8 cellular contexts compared by ENCODE assay signal in the genomic region with DNA sequence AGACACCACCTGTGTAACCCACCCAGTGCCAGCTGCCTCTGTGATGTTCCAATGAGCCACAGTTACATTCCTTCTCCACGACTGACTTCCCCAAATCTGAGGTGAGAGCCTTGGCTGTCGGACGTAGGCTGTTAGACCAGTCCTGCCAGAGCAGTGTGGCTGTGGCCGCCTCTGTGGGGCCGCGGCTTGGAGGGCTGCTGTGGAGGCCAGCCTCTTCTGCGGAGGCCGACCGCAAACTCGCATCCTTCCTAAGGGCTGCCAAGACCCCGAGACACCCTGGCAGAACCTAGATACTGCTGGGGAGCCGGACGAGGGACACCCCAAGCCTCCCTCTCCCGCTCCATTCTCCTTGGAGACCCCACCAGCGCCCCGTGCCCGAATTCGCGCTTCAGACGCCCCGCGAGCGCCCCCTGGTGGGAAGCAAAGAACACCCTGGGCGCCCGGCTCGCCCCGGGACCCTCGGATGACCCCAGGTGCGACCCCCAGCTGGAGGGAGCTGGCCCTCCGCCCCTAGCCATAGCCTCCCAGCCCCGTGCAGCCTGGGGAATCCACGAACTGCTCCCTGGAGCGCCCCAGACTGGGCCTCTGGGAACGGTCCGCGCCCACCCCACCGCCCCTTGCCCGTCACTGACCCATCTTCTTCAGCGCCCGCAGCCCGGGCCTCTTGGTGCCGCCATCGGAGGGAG. TPM values are rescaled to one million over a fixed set of nuclear protein-coding genes. Genes with fewer than 3 reads are reported as not detected.
A peak's percentile ranks its signal among the peaks of the same experiment; 100 is the strongest.
DNase-seq lines count a peak whose midpoint lies in the region; ATAC-seq and TF ChIP-seq lines count a peak whose summit lies in the region.

No MANE protein-coding gene starts in this region.

- H2BK15ac ChIP-seq in mesendoderm (replicated peaks; ENCODE audit: low read depth) = no peak overlapping the region

- TF ChIP-seq CTCF in BE2C (IDR thresholded peaks at IDR 0.05; ENCODE audit: low read depth, low read length) = peak; percentile 81
- peak; percentile 86 for TF ChIP-seq CTCF in HFF-Myc (IDR thresholded peaks at IDR 0.05; ENCODE audit: low read depth, low read length, missing control alignments)
- TF ChIP-seq CTCF in WI38 (IDR thresholded peaks at IDR 0.05; ENCODE audit: low read depth, low read length) = peak; percentile 82

- no peak overlapping the region for H4K5ac ChIP-seq in mesendoderm (ENCODE audit: low read length)

- H3K23ac ChIP-seq in mesendoderm (ENCODE audit: low read length) = no peak overlapping the region

- H3K4me1 ChIP-seq in BE2C (no peaks in the 10 kb centered on the region), duodenal mucosa (ENCODE audit: control insufficient read depth in 1 of 2, insufficient read depth in 2 of 2, low read length in 2 of 2) (peaks cover 56 to 64% of the 10 kb centered on the region in 2 donors), mesendoderm (ENCODE audit: control insufficient read depth, low read depth, low read length) (peaks cover 5% of the 10 kb centered on the region)

- H2BK5ac ChIP-seq in mesendoderm (ENCODE audit: low read length) = no peak overlapping the region

- H4K8ac ChIP-seq in mesendoderm (ENCODE audit: low read depth, low read length) = no peak overlapping the region

- H3K4me2 ChIP-seq in mesendoderm (ENCODE audit: low read length) = peak overlapping the region; percentile 68

- H2AK5ac ChIP-seq in mesendoderm (ENCODE audit: low read length) = no peak overlapping the region

- no peak for ATAC-seq in GM18868 (IDR thresholded peaks at IDR 0.05; ENCODE audit: unreplicated experiment)

- peak overlapping the region; percentile 62 for H3K18ac ChIP-seq in mesendoderm (ENCODE audit: low read length)

- no peaks in the 10 kb centered on the region for H3K27me3 ChIP-seq in BE2C
- H3K27me3 ChIP-seq in duodenal mucosa (ENCODE audit: control insufficient read depth in 1 of 2, insufficient read depth in 2 of 2, low read length in 2 of 2) = no peaks in the 10 kb centered on the region
- H3K27me3 ChIP-seq in mesendoderm (ENCODE audit: insufficient read depth, low read length, poor library complexity) = no peaks in the 10 kb centered on the region

- H3K4me3 ChIP-seq in BE2C (ENCODE audit: low read depth, low read length) (peak overlapping the region; percentile 62), HFF-Myc (replicated peaks; ENCODE audit: low read depth, low read length) (peak overlapping the region; percentile 81), WI38 (ENCODE audit: low read depth, low read length) (peak overlapping the region; percentile 77), duodenal mucosa (ENCODE audit: low read depth in 1 of 2, low read length in 2 of 2) (peak overlapping the region; percentile 53 to 62), mesendoderm (ENCODE audit: low read length) (peak overlapping the region; percentile 60)

- DNase-seq in BE2C (peak; percentile 75), HFF-Myc (ENCODE audit: extremely low read depth, low read depth) (no peak), mesendoderm (peak; percentile 68), substantia nigra (lab: John Stamatoyannopoulos, UW) (peak in 20 of 49 donors; percentile 20 to 83 (median 34)), medulla oblongata (ENCODE audit: extremely low spot score) (no peak)

- H3K27ac ChIP-seq in duodenal mucosa (ENCODE audit: low read depth, low read length) (no peak overlapping the region), mesendoderm (ENCODE audit: low read depth, low read length) (no peak overlapping the region), substantia nigra (ENCODE audit: low read depth, low read length, poor library complexity, severe bottlenecking) (peak overlapping the region; percentile 45)

- H2BK120ac ChIP-seq in mesendoderm (ENCODE audit: low read depth, low read length) = no peak overlapping the region

- WGBS in mesendoderm (ENCODE audit: extremely low coverage, insufficient coverage, low lambda C conversion rate) = no CpG with 5 or more reads among the region's 43 CpGs

- H3K4ac ChIP-seq in mesendoderm (ENCODE audit: low read depth, low read length) = no peak overlapping the region

- H3K56ac ChIP-seq in mesendoderm (ENCODE audit: low read length) = peak overlapping the region; percentile 89

- H3K79me2 ChIP-seq in mesendoderm (ENCODE audit: control insufficient read depth, insufficient read depth, low read length) = no peaks in the 10 kb centered on the region

- H3K36me3 ChIP-seq in BE2C (no peaks in the 10 kb centered on the region), duodenal mucosa (ENCODE audit: control insufficient read depth in 1 of 2, insufficient read depth in 2 of 2, low read length in 2 of 2) (no peaks in the 10 kb centered on the region), mesendoderm (ENCODE audit: control insufficient read depth, insufficient read depth, low read length) (no peaks in the 10 kb centered on the region)

- peak overlapping the region; percentile 46 to 51 for H3K9ac ChIP-seq in duodenal mucosa (ENCODE audit: low read depth in 1 of 2, low read length in 2 of 2)
- peak overlapping the region; percentile 70 for H3K9ac ChIP-seq in mesendoderm (ENCODE audit: low read length)

- H3K9me3 ChIP-seq in BE2C (no peaks in the 10 kb centered on the region), duodenal mucosa (ENCODE audit: control insufficient read depth in 1 of 2, low read length in 2 of 2) (no peaks in the 10 kb centered on the region)

- no peaks in the 10 kb centered on the region for H3K79me1 ChIP-seq in mesendoderm (ENCODE audit: low read length)

RNA-seq across cellular contexts. Expression of a gene that starts 0.6 kb away (rescaled TPM):
- 99.9 TPM for polyA plus RNA-seq in BE2C (2012; ENCODE audit: insufficient read depth, insufficient read length, low read depth)
- 14.9 TPM for polyA plus RNA-seq in mesendoderm (2013, experiment 1 of 2)
- 14.1 TPM for polyA plus RNA-seq in mesendoderm (2013, experiment 2 of 2)

RNA-seq across cellular contexts. Expression of a gene that starts 3.7 kb away (rescaled TPM):
- polyA plus RNA-seq in BE2C (2012; ENCODE audit: insufficient read depth, insufficient read length, low read depth) = 3.1 TPM
- 1.4 TPM for polyA plus RNA-seq in mesendoderm (2013, experiment 1 of 2)
- 1.3 TPM for polyA plus RNA-seq in mesendoderm (2013, experiment 2 of 2)

RNA-seq across cellular contexts. Expression of a gene that starts 16.5 kb away (rescaled TPM):
- 61.7 TPM for polyA plus RNA-seq in BE2C (2012; ENCODE audit: insufficient read depth, insufficient read length, low read depth)
- 20.9 TPM for polyA plus RNA-seq in mesendoderm (2013, experiment 1 of 2)
- polyA plus RNA-seq in mesendoderm (2013, experiment 2 of 2) = 20.6 TPM

RNA-seq across cellular contexts. Expression of a gene that starts 29.9 kb away (rescaled TPM):
- 15.9 TPM for polyA plus RNA-seq in BE2C (2012; ENCODE audit: insufficient read depth, insufficient read length, low read depth)
- polyA plus RNA-seq in mesendoderm (2013, experiment 1 of 2) = 3.4 TPM
- 3.0 TPM for polyA plus RNA-seq in mesendoderm (2013, experiment 2 of 2)

Comparison
In these comparisons a context has a peak if more than half of its experiments do, and no peak if none do; other contexts are left out.
1. DNase-seq: peak in BE2C (single experiment) and mesendoderm (single experiment); none in HFF-Myc (single experiment) and medulla oblongata (single experiment).
2. Peak in every context shown above with its lines, with median percentiles within 50 percentile points of each other: H3K4me3 ChIP-seq and CTCF ChIP-seq.